Comparison of ENCODE assay signal across 18 cellular contexts in genomic region chr3:47006145-47006651, GRCh38.
"Had no signal": no experiment of that assay in that cellular context is flagged by ENCODE, and none has a peak within 500 bp of the region (broad histone marks: within the 10 kb centered on the region; RNA-seq: fewer than 3 reads in every experiment).

No MANE protein-coding gene starts in this region.

- H3K9me3 ChIP-seq: adrenal gland, esophagus muscularis mucosa, mucosa of descending colon, suprapubic skin had no signal

- H3K27ac ChIP-seq: adrenal gland, esophagus muscularis mucosa, suprapubic skin had no signal

- H3K27me3 ChIP-seq: adrenal gland, esophagus muscularis mucosa, suprapubic skin had no signal

- ATAC-seq: activated CD4-positive, alpha-beta T cell treated with anti-CD3 and anti-CD28 coated beads for 36 hours; activated CD8-positive, alpha-beta T cell treated with anti-CD3 and anti-CD28 coated beads, Interleukin-2, amount 10 ng/mL, durations not matched to agents 7 days and 5 days; activated T-helper 17 cell treated with anti-CD3 and anti-CD28 coated beads, Interleukin-2, amount 50 U/mL, for 72 hours; left cardiac atrium; mucosa of descending colon; sciatic nerve; stimulated activated naive CD8-positive, alpha-beta T cell treated with anti-CD3 and anti-CD28 coated beads, Interleukin-15, Interleukin-2, amounts not matched to agents 100 U/mL and 50 U/mL, for 24 hours had no signal

- DNase-seq: activated CD8-positive, alpha-beta T cell treated with anti-CD3 and anti-CD28 coated beads, Interleukin-2, amount 10 ng/mL, durations not matched to agents 7 days and 5 days; central memory CD4-positive, alpha-beta T cell; dermis blood vessel endothelial cell; hypothalamus; left cardiac atrium; stimulated activated CD4-positive, alpha-beta T cell treated with anti-CD3 and anti-CD28 coated beads, Interleukin-12 subunit alpha, Interleukin-12 subunit beta, amount 100 ng/mL, for 4 hours; stimulated activated CD4-positive, alpha-beta T cell treated with anti-CD3 and anti-CD28 coated beads, Interleukin-2, amount 100 ng/mL, for 48 hours; stimulated activated naive CD8-positive, alpha-beta T cell treated with anti-CD3 and anti-CD28 coated beads, Interleukin-15, Interleukin-2, amounts not matched to agents 100 U/mL and 50 U/mL, for 24 hours; SW 1271; T1000 had no signal

- H3K9me3 Mint-ChIP-seq: activated T-helper 17 cell treated with anti-CD3 and anti-CD28 coated beads, Interleukin-2, amount 50 U/mL, for 72 hours; nephron had no signal

- H3K4me3 Mint-ChIP-seq: activated CD4-positive, alpha-beta T cell treated with anti-CD3 and anti-CD28 coated beads for 36 hours; activated CD8-positive, alpha-beta T cell treated with anti-CD3 and anti-CD28 coated beads, Interleukin-2, amount 10 ng/mL, durations not matched to agents 7 days and 5 days; activated T-helper 17 cell treated with anti-CD3 and anti-CD28 coated beads, Interleukin-2, amount 50 U/mL, for 72 hours had no signal

- H3K4me1 Mint-ChIP-seq: nephron had no signal

- H3K4me3 ChIP-seq: adrenal gland, esophagus muscularis mucosa, mucosa of descending colon, suprapubic skin had no signal

- H3K27me3 Mint-ChIP-seq: activated CD4-positive, alpha-beta T cell treated with anti-CD3 and anti-CD28 coated beads for 36 hours; activated T-helper 17 cell treated with anti-CD3 and anti-CD28 coated beads, Interleukin-2, amount 50 U/mL, for 72 hours had no signal

- H3K27ac Mint-ChIP-seq: activated CD4-positive, alpha-beta T cell treated with anti-CD3 and anti-CD28 coated beads for 36 hours; activated T-helper 17 cell treated with anti-CD3 and anti-CD28 coated beads, Interleukin-2, amount 50 U/mL, for 72 hours; nephron had no signal
